Comparison of ENCODE assay signal across 19 cellular contexts in genomic region chr18:8081872-8082553, GRCh38.
A peak's percentile ranks its signal among the peaks of the same experiment; 100 is the strongest.
DNase-seq lines count a peak whose midpoint lies in the region; TF ChIP-seq lines count a peak whose summit lies in the region.
"Had no signal": no experiment of that assay in that cellular context is flagged by ENCODE, and none has a peak within 500 bp of the region (broad histone marks: within the 10 kb centered on the region; RNA-seq: fewer than 3 reads in every experiment).

No MANE protein-coding gene starts in this region.

- H3K27me3 Mint-ChIP-seq in endodermal cell (ENCODE audit: insufficient read depth) = no peaks in the 10 kb centered on the region
- H3K27me3 Mint-ChIP-seq: activated CD8-positive, alpha-beta T cell treated with anti-CD3 and anti-CD28 coated beads for 36 hours; activated naive CD4-positive, alpha-beta T cell treated with anti-CD3 and anti-CD28 coated beads, Interleukin-2, amount 50 U/mL, for 24 hours had no signal

- H3K27ac Mint-ChIP-seq in endodermal cell = no peak overlapping the region
- H3K27ac Mint-ChIP-seq: activated CD8-positive, alpha-beta T cell treated with anti-CD3 and anti-CD28 coated beads for 36 hours; activated naive CD4-positive, alpha-beta T cell treated with anti-CD3 and anti-CD28 coated beads, Interleukin-2, amount 50 U/mL, for 24 hours; activated T-cell treated with anti-CD3 and anti-CD28 coated beads, Interleukin-2, amount 50 U/mL, for 72 hours had no signal

- H3K36me3 ChIP-seq in endodermal cell (ENCODE audit: control insufficient read depth, insufficient read depth, low read length) (peaks cover 20% of the 10 kb centered on the region), prostate gland (no peaks in the 10 kb centered on the region)

- peaks cover 23% of the 10 kb centered on the region for H3K4me1 ChIP-seq in endodermal cell (ENCODE audit: control insufficient read depth, insufficient read depth, low read length)
- H3K4me1 ChIP-seq in prostate gland (replicated peaks) = peaks cover 7% of the 10 kb centered on the region

- H3K27ac ChIP-seq in endodermal cell (ENCODE audit: low read depth, low read length) = no peak overlapping the region
- no peak overlapping the region for H3K27ac ChIP-seq in prostate gland
- H3K27ac ChIP-seq: coronary artery, KMS-11 had no signal

- TF ChIP-seq POLR2A in prostate gland (IDR thresholded peaks at IDR 0.05) = no peak

- no peak overlapping the region for H3K9ac ChIP-seq in endodermal cell (ENCODE audit: extremely low read depth, low read length, poor library complexity, severe bottlenecking)
- H3K9ac ChIP-seq: KMS-11, SK-N-SH had no signal

- intact Hi-C loops in prostate gland (cut with DNase I) = no loop called here

- TF ChIP-seq CTCF in endodermal cell (conservative IDR thresholded peaks at IDR 0.05) = no peak
- TF ChIP-seq CTCF in prostate gland (IDR thresholded peaks at IDR 0.05) = no peak

- H3K4me3 ChIP-seq in endodermal cell (ENCODE audit: low read length) (peak overlapping the region; percentile 20), prostate gland (no peak overlapping the region)
- H3K4me3 ChIP-seq: coronary artery had no signal

- WGBS in endodermal cell (ENCODE audit: insufficient coverage in 1 of 2, insufficient read length in 1 of 2), 2 experiments = 71 to 78% methylated on average over 2 to 3 of the region's 3 CpGs
- 50% methylated on average over 3 of the region's 3 CpGs for WGBS in prostate gland

- H3K36me3 Mint-ChIP-seq in endodermal cell (ENCODE audit: low read depth) = peaks cover 11% of the 10 kb centered on the region
- H3K36me3 Mint-ChIP-seq: activated naive CD4-positive, alpha-beta T cell treated with anti-CD3 and anti-CD28 coated beads, Interleukin-2, amount 50 U/mL, for 24 hours had no signal

- no peaks in the 10 kb centered on the region for H3K27me3 ChIP-seq in endodermal cell (ENCODE audit: control insufficient read depth, insufficient read depth, low read length, poor library complexity, severe bottlenecking)
- H3K27me3 ChIP-seq in prostate gland (replicated peaks; ENCODE audit: insufficient read depth) = no peaks in the 10 kb centered on the region

- H3K4me3 Mint-ChIP-seq in endodermal cell = no peak overlapping the region
- H3K4me3 Mint-ChIP-seq: activated CD8-positive, alpha-beta T cell treated with anti-CD3 and anti-CD28 coated beads for 36 hours; activated naive CD4-positive, alpha-beta T cell treated with anti-CD3 and anti-CD28 coated beads, Interleukin-2, amount 50 U/mL, for 24 hours; activated T-cell treated with anti-CD3 and anti-CD28 coated beads, Interleukin-2, amount 50 U/mL, for 72 hours had no signal

- peaks cover 42% of the 10 kb centered on the region for H3K4me1 Mint-ChIP-seq in endodermal cell
- H3K4me1 Mint-ChIP-seq: activated naive CD4-positive, alpha-beta T cell treated with anti-CD3 and anti-CD28 coated beads, Interleukin-2, amount 50 U/mL, for 24 hours had no signal

- no peaks in the 10 kb centered on the region for H3K9me3 Mint-ChIP-seq in endodermal cell
- H3K9me3 Mint-ChIP-seq: activated CD8-positive, alpha-beta T cell treated with anti-CD3 and anti-CD28 coated beads for 36 hours; activated naive CD4-positive, alpha-beta T cell treated with anti-CD3 and anti-CD28 coated beads, Interleukin-2, amount 50 U/mL, for 24 hours had no signal

- peak; percentile 31 for DNase-seq in DMS153 treated with DMSO at 0.1 percent for 48 hours (lab: John Stamatoyannopoulos, UW; ENCODE audit: unreplicated experiment)
- DNase-seq in NCI-H1436 (lab: John Stamatoyannopoulos, UW) = peak; percentile 11
- DNase-seq in NCI-H510A (lab: John Stamatoyannopoulos, UW) = peak; percentile 66
- no peak for DNase-seq in endodermal cell
- no peak for DNase-seq in HuH-7.5 (ENCODE audit: low spot score)
- DNase-seq in kidney glomerular epithelial cell (lab: John Stamatoyannopoulos, UW) = no peak
- DNase-seq in prostate gland (ENCODE audit: low spot score) = no peak
- DNase-seq: activated CD8-positive, alpha-beta T cell treated with anti-CD3 and anti-CD28 coated beads for 36 hours; activated T-cell treated with anti-CD3 and anti-CD28 coated beads, Interleukin-2, amount 50 U/mL, for 72 hours; Calu3; head of caudate nucleus; SK-N-SH; stimulated activated CD4-positive, alpha-beta T cell treated with anti-CD3 and anti-CD28 coated beads, Interleukin-2, amount 100 ng/mL, for 24 hours; stimulated activated naive CD8-positive, alpha-beta T cell treated with anti-CD3 and anti-CD28 coated beads, Interleukin-15, Interleukin-2, amounts not matched to agents 100 U/mL and 50 U/mL, for 24 hours; T-helper 9 cell; trophoblast cell had no signal

- H3K9me3 ChIP-seq in endodermal cell (ENCODE audit: control insufficient read depth, low read length) (no peaks in the 10 kb centered on the region), prostate gland (no peaks in the 10 kb centered on the region)
- H3K9me3 ChIP-seq: SK-N-SH had no signal

Comparison
In these comparisons a context has a peak if more than half of its experiments do, and no peak if none do; other contexts are left out.
1. DNase-seq: peak in DMS153 treated with DMSO at 0.1 percent for 48 hours (single experiment), NCI-H1436 (single experiment) and NCI-H510A (single experiment); none in endodermal cell (single experiment), HuH-7.5 (single experiment), kidney glomerular epithelial cell (single experiment) and prostate gland (single experiment).